ENCODE assay signal across 18 cellular contexts in genomic region chr12:80045594-80045993, GRCh38. TPM values are rescaled to one million over a fixed set of nuclear protein-coding genes. Genes with fewer than 3 reads are reported as not detected.
DNase-seq lines count a peak whose midpoint lies in the region; ATAC-seq, FAIRE-seq and TF ChIP-seq lines count a peak whose summit lies in the region.
"Had no signal": no experiment of that assay in that cellular context is flagged by ENCODE, and none has a peak within 500 bp of the region (broad histone marks: within the 10 kb centered on the region; RNA-seq: fewer than 3 reads in every experiment).

No MANE protein-coding gene starts in this region.

- BruUV-seq in PC-3 (replicated peaks; lab: Mats Ljungman, UMichigan), result no TSS peak

- DNase-seq in EH (ENCODE audit: low read depth) (peak; percentile 87), PC-3 (peak; percentile 90), epithelial cell of proximal tubule (ENCODE audit: low read depth) (peak; percentile 4), HTR-8/SVneo (ENCODE audit: insufficient read length, low spot score) (no peak), dorsolateral prefrontal cortex (no peak)
- no peak for DNase-seq in activated CD4-positive, CD25-positive, alpha-beta regulatory T cell treated with anti-CD3 and anti-CD28 coated beads, Interleukin-2, amount 50 U/mL, for 72 hours
- DNase-seq: activated B cell treated with CpG ODN at 0.5 μM for 24 hours, activated gamma-delta T cell, MV-4-11, NCI-H2081 treated with DMSO at 0.1 percent for 48 hours, NCI-H748 treated with DMSO at 0.1 percent for 48 hours, RPMI8226, T-cell had no signal

- H3K9me3 ChIP-seq in PC-3 (ENCODE audit: low read length) (no peaks in the 10 kb centered on the region), muscle layer of duodenum (ENCODE audit: control insufficient read depth in 1 of 2, low read length in 2 of 2) (no peaks in the 10 kb centered on the region)
- H3K9me3 ChIP-seq: suprapubic skin had no signal

- H3K4me2 ChIP-seq in PC-3 (ENCODE audit: low read length), result peak overlapping the region; percentile 80

- H2AFZ ChIP-seq in PC-3 (ENCODE audit: low read length), result no peak overlapping the region

- peak overlapping the region; percentile 53; the same call in 1 of the 2 replicates for H3K4me3 ChIP-seq in PC-3 (ENCODE audit: low read length)
- H3K4me3 ChIP-seq in epithelial cell of proximal tubule (ENCODE audit: low read depth, low read length), result no peak overlapping the region
- no peak overlapping the region for H3K4me3 ChIP-seq in muscle layer of duodenum (ENCODE audit: low read depth in 1 of 2, low read length in 2 of 2)
- H3K4me3 ChIP-seq in dorsolateral prefrontal cortex, result no peak overlapping the region
- H3K4me3 ChIP-seq: suprapubic skin had no signal

- no peaks in the 10 kb centered on the region for H3K9me2 ChIP-seq in PC-3 (replicated peaks; ENCODE audit: low read length)

- CTCF ChIA-PET in PC-3 (lab: Charles Lee), result interaction anchor here (0.8 kb wide), 1 partner anchor 141 kb away, joined by 4 read pairs; no protein-coding TSS in a partner anchor

- TF ChIP-seq CTCF in PC-3 (conservative IDR thresholded peaks at IDR 0.05; ENCODE audit: low read depth, low read length) (no peak), epithelial cell of proximal tubule (conservative IDR thresholded peaks at IDR 0.05; ENCODE audit: low read depth, low read length) (no peak), dorsolateral prefrontal cortex (IDR thresholded peaks at IDR 0.05 in 54 of 56, conservative IDR thresholded peaks at IDR 0.05 in 2 of 56; ENCODE audit: low read depth in 1 of 56, partially characterized antibody in 56 of 56) (no peak)

- H3K36me3 ChIP-seq in PC-3 (ENCODE audit: low read depth, low read length) (no peaks in the 10 kb centered on the region), muscle layer of duodenum (ENCODE audit: control insufficient read depth in 1 of 2, insufficient read depth in 2 of 2, low read length in 2 of 2) (no peaks in the 10 kb centered on the region)
- H3K36me3 ChIP-seq: suprapubic skin had no signal

- intact Hi-C loops in PC-3 (cut with micrococcal nuclease), result loop anchor here (1.0 to 5.0 kb wide), 3 partner anchors 109 to 142 kb away; partner anchors contain the start of gene PPP1R12A
- intact Hi-C loops in dorsolateral prefrontal cortex (cut with DNase I), result no loop called here

- H3K27me3 ChIP-seq in PC-3 (ENCODE audit: low read length) (no peaks in the 10 kb centered on the region), muscle layer of duodenum (ENCODE audit: low read depth, low read length) (no peaks in the 10 kb centered on the region), dorsolateral prefrontal cortex (no peaks in the 10 kb centered on the region)
- H3K27me3 ChIP-seq: suprapubic skin had no signal

- ATAC-seq in PC-3 (peak; percentile 79), GM21360 (IDR thresholded peaks at IDR 0.05; ENCODE audit: unreplicated experiment) (no peak)
- ATAC-seq: T-cell had no signal

- POLR2A ChIA-PET in PC-3 (lab: Charles Lee; ENCODE audit: unreplicated experiment), result interaction anchor here (0.5 to 0.7 kb wide), 3 partner anchors 12 to 110 kb away, joined by 3 to 6 read pairs (median 4); no protein-coding TSS in a partner anchor

- H3K4me1 ChIP-seq in PC-3 (ENCODE audit: insufficient read depth, low read length) (peaks cover 38% of the 10 kb centered on the region), muscle layer of duodenum (ENCODE audit: control insufficient read depth in 1 of 2, insufficient read depth in 2 of 2, low read length in 2 of 2) (peaks cover 0 to 8% of the 10 kb centered on the region in 2 donors)
- H3K4me1 ChIP-seq: suprapubic skin had no signal

- H3F3A ChIP-seq in PC-3 (ENCODE audit: low read length, unreplicated experiment), result peaks cover 10% of the 10 kb centered on the region

- FAIRE-seq in HTR-8/SVneo (lab: Jason Lieb, UNC), result no peak
- FAIRE-seq: H1 had no signal

- H3K27ac ChIP-seq in PC-3 (ENCODE audit: low read length) (peak overlapping the region; percentile 91), muscle layer of duodenum (ENCODE audit: low read length) (peak overlapping the region; percentile 48), dorsolateral prefrontal cortex (no peak overlapping the region)
- H3K27ac ChIP-seq: suprapubic skin had no signal

- H3K79me2 ChIP-seq in PC-3 (ENCODE audit: low read length), result no peaks in the 10 kb centered on the region

- H4K20me1 ChIP-seq in PC-3 (ENCODE audit: low read length), result no peaks in the 10 kb centered on the region

- H3K9ac ChIP-seq in PC-3 (ENCODE audit: low read length), result no peak overlapping the region

RNA-seq across cellular contexts. Expression of gene OTOGL, which starts 53.7 kb away (rescaled TPM):
- 0.44 and 3.1 TPM in 2 replicates for total RNA-seq in PC-3 (2014; rRNA removed)
- not detected in 2 replicates for total RNA-seq in epithelial cell of proximal tubule
- 10 to 100 TPM in 8 of 120 experiments, 1 to 10 TPM in 111, under 1 TPM in 1; 0.79 to 16.0 (median 5.6) TPM for total RNA-seq in dorsolateral prefrontal cortex
- total RNA-seq: activated B cell treated with CpG ODN at 0.5 μM for 24 hours; natural killer cell treated with Interleukin-12 subunit alpha and Interleukin-12 subunit beta and Interleukin-15 and Interleukin-18, amount 100 ng/mL, for 72 hours; T-cell had no signal

Comparison
In these comparisons a context has a peak if more than half of its experiments do, and no peak if none do; other contexts are left out.
1. DNase-seq: peak in EH (single experiment), PC-3 (single experiment) and epithelial cell of proximal tubule (single experiment); none in activated CD4-positive, CD25-positive, alpha-beta regulatory T cell treated with anti-CD3 and anti-CD28 coated beads, Interleukin-2, amount 50 U/mL, for 72 hours (single experiment), HTR-8/SVneo (single experiment) and dorsolateral prefrontal cortex (0 of 10).
2. H3K27ac ChIP-seq: peak in PC-3 (single experiment) and muscle layer of duodenum (single experiment); none in dorsolateral prefrontal cortex (0 of 59).